Comparison of ENCODE assay signal across 10 cellular contexts in genomic region chr2:102238039-102238756, GRCh38. TPM values are rescaled to one million over a fixed set of nuclear protein-coding genes. Genes with fewer than 3 reads are reported as not detected.
A peak's percentile ranks its signal among the peaks of the same experiment; 100 is the strongest.
DNase-seq lines count a peak whose midpoint lies in the region; ATAC-seq and TF ChIP-seq lines count a peak whose summit lies in the region.
"Had no signal": no experiment of that assay in that cellular context is flagged by ENCODE, and none has a peak within 500 bp of the region (broad histone marks: within the 10 kb centered on the region; RNA-seq: fewer than 3 reads in every experiment).

No MANE protein-coding gene starts in this region.

- H3K4me3 Mint-ChIP-seq in type B pancreatic cell = no peak overlapping the region

- H3K4me3 ChIP-seq in right cardiac atrium (ENCODE audit: low read length) = no peak overlapping the region
- H3K4me3 ChIP-seq in suprapubic skin = no peak overlapping the region

- no peaks in the 10 kb centered on the region for H3K27me3 Mint-ChIP-seq in type B pancreatic cell

- H3K36me3 Mint-ChIP-seq in type B pancreatic cell = no peaks in the 10 kb centered on the region

- TF ChIP-seq POLR2A in suprapubic skin (IDR thresholded peaks at IDR 0.05) = no peak

- ATAC-seq in right cardiac atrium (peak in 1 of 2 donors; percentile 54), Right ventricle myocardium inferior (no peak), HG03097 (IDR thresholded peaks at IDR 0.05; ENCODE audit: low FRiP score, unreplicated experiment) (no peak)

- no peak for TF ChIP-seq CTCF in type B pancreatic cell (conservative IDR thresholded peaks at IDR 0.05)
- TF ChIP-seq CTCF in suprapubic skin (IDR thresholded peaks at IDR 0.05) = no peak

- DNase-seq in right cardiac atrium = peak in 2 of 3 donors; percentile 56 to 62
- DNase-seq in Right ventricle myocardium inferior (ENCODE audit: missing footprints) = no peak
- peak; percentile 69 for DNase-seq in activated CD8-positive, alpha-beta memory T cell treated with anti-CD3 and anti-CD28 coated beads, Interleukin-2, amount 50 U/mL, for 48 hours
- DNase-seq in islet precursor cell = peak; percentile 35
- no peak for DNase-seq in type B pancreatic cell (ENCODE audit: extremely low spot score, unreplicated experiment)
- no peak for DNase-seq in inferior parietal cortex (ENCODE audit: extremely low spot score)
- no peak for DNase-seq in suprapubic skin (ENCODE audit: low spot score in 2 of 2)
- DNase-seq: effector memory CD4-positive, alpha-beta T cell; NCI-H510A treated with DMSO at 0.1 percent for 48 hours had no signal

- no peaks in the 10 kb centered on the region for H3K4me1 ChIP-seq in right cardiac atrium (ENCODE audit: control insufficient read depth, insufficient read depth, low read length)
- H3K4me1 ChIP-seq in suprapubic skin = peaks cover 16% of the 10 kb centered on the region

- intact Hi-C loops in right cardiac atrium (cut with DNase I) = loop anchor here in 2 of 4 donors (5.0 to 10.0 kb wide), 2 partner anchors 53 to 231 kb away; partner anchors contain the start of gene IL1RL2 (in 1 of the 2)
- intact Hi-C loops in Right ventricle myocardium inferior (cut with DNase I) = no loop called here

- H3K9me3 Mint-ChIP-seq in type B pancreatic cell = no peaks in the 10 kb centered on the region

- no peak for TF ChIP-seq EP300 in suprapubic skin (IDR thresholded peaks at IDR 0.05)

- H3K9me3 ChIP-seq in right cardiac atrium (ENCODE audit: control insufficient read depth, low read length) (no peaks in the 10 kb centered on the region), suprapubic skin (no peaks in the 10 kb centered on the region)

- 61% methylated on average over 10 of the region's 10 CpGs for WGBS in right cardiac atrium
- 76% methylated on average over 10 of the region's 10 CpGs for WGBS in suprapubic skin

- no peak overlapping the region for H3K27ac ChIP-seq in right cardiac atrium (ENCODE audit: low read length)
- no peak overlapping the region for H3K27ac ChIP-seq in suprapubic skin

- H3K27ac Mint-ChIP-seq in type B pancreatic cell = peak overlapping the region; percentile 11

- H3K36me3 ChIP-seq in suprapubic skin = peaks cover 16% of the 10 kb centered on the region

- peaks cover 16% of the 10 kb centered on the region for H3K4me1 Mint-ChIP-seq in type B pancreatic cell (ENCODE audit: unreplicated experiment)

- no peaks in the 10 kb centered on the region for H3K27me3 ChIP-seq in right cardiac atrium (ENCODE audit: control insufficient read depth, insufficient read depth)
- H3K27me3 ChIP-seq in suprapubic skin = no peaks in the 10 kb centered on the region

RNA-seq across cellular contexts. Expression of gene IL1RL2, which starts 51.4 kb away (rescaled TPM):
- total RNA-seq in right cardiac atrium (under 1 TPM; 0.14 to 0.46 (median 0.36) TPM), Right ventricle myocardium inferior (not detected), type B pancreatic cell (ENCODE audit: low replicate concordance) (1.0 and 2.0 TPM in 2 replicates), suprapubic skin (10 to 100 TPM in 3 of 4 donors, 1 to 10 TPM in 1; 7.0 to 15.9 (median 12.0) TPM)
- 0.07 TPM for polyA plus RNA-seq in right cardiac atrium

Comparison
In these comparisons a context has a peak if more than half of its experiments do, and no peak if none do; other contexts are left out.
1. DNase-seq: peak in right cardiac atrium (2 of 3), activated CD8-positive, alpha-beta memory T cell treated with anti-CD3 and anti-CD28 coated beads, Interleukin-2, amount 50 U/mL, for 48 hours (single experiment) and islet precursor cell (single experiment); none in Right ventricle myocardium inferior (single experiment), type B pancreatic cell (single experiment), inferior parietal cortex (single experiment) and suprapubic skin (0 of 2).